ENCODE assay signal across 12 cellular contexts in the genomic region with DNA sequence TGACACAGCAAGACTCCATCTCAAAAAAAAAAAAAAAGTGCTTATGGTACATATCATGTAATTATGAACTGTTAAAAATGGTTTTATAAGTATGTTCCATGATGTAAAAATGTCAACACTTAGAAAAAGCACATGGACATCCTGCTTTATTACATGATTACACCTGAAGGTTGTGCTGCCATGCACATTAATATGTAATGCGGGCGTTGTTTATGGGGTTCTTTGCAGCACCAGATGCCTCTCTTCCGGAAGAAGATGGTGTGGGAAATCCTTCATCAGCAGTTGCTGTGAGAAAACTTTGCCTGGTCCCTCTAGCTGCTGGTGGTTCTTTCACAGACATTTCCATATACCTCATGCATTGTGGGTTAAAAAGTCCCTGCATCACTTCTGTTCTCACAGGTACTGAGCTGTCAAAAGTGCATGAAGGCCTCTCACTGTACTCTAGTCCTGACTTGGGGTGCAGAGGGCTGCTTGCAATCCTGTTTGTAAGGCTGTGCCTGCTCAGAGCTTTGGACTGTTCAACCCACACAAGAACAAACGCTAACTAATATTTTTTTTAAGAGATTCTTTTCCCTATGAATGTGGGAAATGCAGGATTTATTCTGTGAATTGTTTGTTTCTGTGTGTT. TPM values are rescaled to one million over a fixed set of nuclear protein-coding genes. Genes with fewer than 3 reads are reported as not detected.
A peak's percentile ranks its signal among the peaks of the same experiment; 100 is the strongest.
DNase-seq lines count a peak whose midpoint lies in the region; ATAC-seq, FAIRE-seq and TF ChIP-seq lines count a peak whose summit lies in the region.
"Had no signal": no experiment of that assay in that cellular context is flagged by ENCODE, and none has a peak within 500 bp of the region (broad histone marks: within the 10 kb centered on the region; RNA-seq: fewer than 3 reads in every experiment).

No MANE protein-coding gene starts in this region.

- in situ Hi-C loops in KBM-7 (cut with MboI; ENCODE audit: low pct_unique_long_range_greater_than_20kb, low sequenced_read_pairs) = no loop called here

- H3K4me3 ChIP-seq in PC-3 (ENCODE audit: low read length) (no peak overlapping the region), endothelial cell of umbilical vein (replicated peaks in 1 of 3; ENCODE audit: insufficient read depth in 1 of 3, low read depth in 1 of 3, low read length in 3 of 3) (no peak overlapping the region), neural progenitor cell (no peak overlapping the region)
- H3K4me3 ChIP-seq: adrenal gland had no signal

- CTCF ChIA-PET in Calu3 (lab: Charles Lee) (no interaction called here), PC-3 (lab: Charles Lee) (interaction anchor here (0.6 to 1.1 kb wide), 2 partner anchors 31 to 269 kb away, joined by 3 to 4 read pairs; no protein-coding TSS in a partner anchor), endothelial cell of umbilical vein (lab: Charles Lee) (interaction anchor here (0.6 to 1.5 kb wide), 4 partner anchors 9 to 139 kb away, joined by 3 to 4 read pairs (median 3); no protein-coding TSS in a partner anchor)

- H3K9ac ChIP-seq in PC-3 (ENCODE audit: low read length) = no peak overlapping the region
- H3K9ac ChIP-seq in endothelial cell of umbilical vein (replicated peaks; ENCODE audit: extremely low read depth, insufficient read depth, low read length) = no peak overlapping the region
- H3K9ac ChIP-seq in neural progenitor cell = no peak overlapping the region

- H3K27me3 Mint-ChIP-seq in Calu3 (ENCODE audit: unreplicated experiment) (no peaks in the 10 kb centered on the region), neural progenitor cell (ENCODE audit: insufficient read depth, low read depth) (no peaks in the 10 kb centered on the region)

- H3K9me3 ChIP-seq in PC-3 (ENCODE audit: low read length) = no peaks in the 10 kb centered on the region
- H3K9me3 ChIP-seq in endothelial cell of umbilical vein (replicated peaks; ENCODE audit: control insufficient read depth, insufficient read depth, low read length) = no peaks in the 10 kb centered on the region
- no peaks in the 10 kb centered on the region for H3K9me3 ChIP-seq in neural progenitor cell (ENCODE audit: low read depth)
- H3K9me3 ChIP-seq: adrenal gland had no signal

- peak overlapping the region; percentile 16 for H3K27ac Mint-ChIP-seq in Calu3 (ENCODE audit: unreplicated experiment)
- H3K27ac Mint-ChIP-seq in neural progenitor cell = no peak overlapping the region

- H3K9me1 ChIP-seq in endothelial cell of umbilical vein (replicated peaks; ENCODE audit: control insufficient read depth, extremely low read depth, insufficient read depth, low read length) = no peaks in the 10 kb centered on the region

- no peaks in the 10 kb centered on the region for H3K9me2 ChIP-seq in PC-3 (replicated peaks; ENCODE audit: low read length)

- no peak for FAIRE-seq in endothelial cell of umbilical vein (lab: Jason Lieb, UNC)
- FAIRE-seq: D721Med had no signal

- no peak for TF ChIP-seq CTCF in Calu3 (IDR thresholded peaks at IDR 0.05; ENCODE audit: unreplicated experiment)
- no peak for TF ChIP-seq CTCF in PC-3 (conservative IDR thresholded peaks at IDR 0.05; ENCODE audit: low read depth, low read length)
- no peak for TF ChIP-seq CTCF in endothelial cell of umbilical vein (IDR thresholded peaks at IDR 0.05; ENCODE audit: extremely low read depth in 1 of 2, insufficient read depth in 1 of 2, low read depth in 1 of 2, low read length in 2 of 2)
- TF ChIP-seq CTCF in neural progenitor cell (IDR thresholded peaks at IDR 0.05) = no peak

- no peaks in the 10 kb centered on the region for H3F3A ChIP-seq in PC-3 (ENCODE audit: low read length, unreplicated experiment)
- H3F3A ChIP-seq in neural progenitor cell (ENCODE audit: low read depth) = peaks cover 3% of the 10 kb centered on the region

- H3K36me3 Mint-ChIP-seq in Calu3 (ENCODE audit: insufficient read depth, unreplicated experiment) (peaks cover 79% of the 10 kb centered on the region), neural progenitor cell (peaks cover 13% of the 10 kb centered on the region)

- no peak overlapping the region for H2AFZ ChIP-seq in PC-3 (ENCODE audit: low read length)
- no peak overlapping the region for H2AFZ ChIP-seq in endothelial cell of umbilical vein (ENCODE audit: low read depth, low read length)
- no peak overlapping the region for H2AFZ ChIP-seq in neural progenitor cell (replicated peaks)

- H3K9me3 Mint-ChIP-seq in Calu3 (ENCODE audit: low read depth, unreplicated experiment) (no peaks in the 10 kb centered on the region), neural progenitor cell (no peaks in the 10 kb centered on the region)

- DNase-seq in Calu3 = no peak
- DNase-seq in PC-3 = no peak
- no peak for DNase-seq in endothelial cell of umbilical vein (ENCODE audit: low read depth, low spot score)
- no peak for DNase-seq in sciatic nerve (ENCODE audit: low spot score)
- DNase-seq in neural progenitor cell (ENCODE audit: low spot score) = no peak
- DNase-seq in D341Med (ENCODE audit: low spot score) = no peak
- DNase-seq in OCI-M2 (lab: John Stamatoyannopoulos, UW; ENCODE audit: unreplicated experiment) = no peak
- DNase-seq in KBM-7 = no peak
- DNase-seq: endodermal cell, T-helper 9 cell had no signal

- H3K4me2 ChIP-seq in PC-3 (ENCODE audit: low read length) = 0 out of 2 replicates have a peak overlapping the region, but pooled peaks have one; percentile 4
- H3K4me2 ChIP-seq in endothelial cell of umbilical vein (ENCODE audit: insufficient read depth, low read length) = peak overlapping the region; percentile 11
- H3K4me2 ChIP-seq in neural progenitor cell = no peak overlapping the region

- peaks cover 2% of the 10 kb centered on the region; the same call in 1 of the 2 replicates for H3K36me3 ChIP-seq in PC-3 (ENCODE audit: low read depth, low read length)
- H3K36me3 ChIP-seq in endothelial cell of umbilical vein (ENCODE audit: control insufficient read depth in 2 of 2, extremely low read depth in 1 of 2, insufficient read depth in 2 of 2, low read length in 2 of 2) = peaks cover 4 to 6% of the 10 kb centered on the region in 2 experiments
- H3K36me3 ChIP-seq in neural progenitor cell = peaks cover 3% of the 10 kb centered on the region

- intact Hi-C loops in Calu3 (cut with micrococcal nuclease; ENCODE audit: unreplicated experiment) (no loop called here), PC-3 (cut with micrococcal nuclease) (loop anchor here (5.0 kb wide), 1 partner anchor 42 kb away; the partner anchor contains the start of gene SENP2), endothelial cell of umbilical vein (cut with micrococcal nuclease) (no loop called here), sciatic nerve (cut with DNase I) (no loop called here)

- H3K79me2 ChIP-seq in PC-3 (ENCODE audit: low read length) = no peaks in the 10 kb centered on the region
- H3K79me2 ChIP-seq in endothelial cell of umbilical vein (ENCODE audit: control insufficient read depth, insufficient read depth, low read length) = no peaks in the 10 kb centered on the region
- H3K79me2 ChIP-seq in neural progenitor cell (ENCODE audit: low read depth) = no peaks in the 10 kb centered on the region

- H4K20me1 ChIP-seq in PC-3 (ENCODE audit: low read length) (no peaks in the 10 kb centered on the region), endothelial cell of umbilical vein (replicated peaks; ENCODE audit: control insufficient read depth, extremely low read depth, insufficient read depth, low read length) (no peaks in the 10 kb centered on the region), neural progenitor cell (ENCODE audit: low read depth) (no peaks in the 10 kb centered on the region)

- POLR2A ChIA-PET in PC-3 (lab: Charles Lee; ENCODE audit: unreplicated experiment) = interaction anchor here (0.7 kb wide), 3 partner anchors 28 to 1442 kb away, joined by 3 to 4 read pairs (median 3); no protein-coding TSS in a partner anchor
- POLR2A ChIA-PET in endothelial cell of umbilical vein (lab: Charles Lee) = interaction anchor here (1.5 kb wide), 1 partner anchor 44 kb away, joined by 4 read pairs; the partner anchor contains the start of gene SENP2

- H3K4me1 ChIP-seq in PC-3 (ENCODE audit: insufficient read depth, low read length) (peaks cover 13% of the 10 kb centered on the region), endothelial cell of umbilical vein (ENCODE audit: control insufficient read depth, extremely low read depth, insufficient read depth, low read length) (peaks cover 12% of the 10 kb centered on the region), neural progenitor cell (no peaks in the 10 kb centered on the region)

- dilution Hi-C loops in endothelial cell of umbilical vein (cut with MboI; ENCODE audit: extremely low pct_ligation_motif_present, low sequenced_read_pairs) = no loop called here

- TF ChIP-seq POLR2A in endothelial cell of umbilical vein (IDR thresholded peaks at IDR 0.05; ENCODE audit: low read depth, low read length) = peak; percentile 52

- H3K4me3 Mint-ChIP-seq in Calu3 (ENCODE audit: low read depth, unreplicated experiment) (no peak overlapping the region), neural progenitor cell (no peak overlapping the region)
- H3K4me3 Mint-ChIP-seq: endodermal cell had no signal

- H3K4me1 Mint-ChIP-seq in Calu3 (ENCODE audit: low read depth, unreplicated experiment) (no peaks in the 10 kb centered on the region), neural progenitor cell (no peaks in the 10 kb centered on the region)

- ATAC-seq in PC-3 (peak; percentile 68), sciatic nerve (peak; percentile 41)

- H3K27me3 ChIP-seq in PC-3 (ENCODE audit: low read length) = no peaks in the 10 kb centered on the region
- no peaks in the 10 kb centered on the region for H3K27me3 ChIP-seq in endothelial cell of umbilical vein (ENCODE audit: control insufficient read depth in 2 of 2, insufficient read depth in 2 of 2, low read length in 2 of 2)
- no peaks in the 10 kb centered on the region for H3K27me3 ChIP-seq in neural progenitor cell
- H3K27me3 ChIP-seq: adrenal gland had no signal

- H3K27ac ChIP-seq in PC-3 (ENCODE audit: low read length) (peak overlapping the region; percentile 43), endothelial cell of umbilical vein (ENCODE audit: insufficient read depth, low read depth, low read length) (no peak overlapping the region), neural progenitor cell (no peak overlapping the region)

- BruUV-seq in Calu3 (replicated peaks; lab: Mats Ljungman, UMichigan) (no TSS peak), PC-3 (replicated peaks; lab: Mats Ljungman, UMichigan) (no TSS peak), endothelial cell of umbilical vein (replicated peaks; lab: Mats Ljungman, UMichigan) (no TSS peak)

RNA-seq across cellular contexts. Expression of gene SENP2, which starts 43.6 kb away (rescaled TPM):
- total RNA-seq in Calu3 (2022) = 75.1 and 87.1 TPM in 2 replicates
- 44.3 and 46.4 TPM in 2 replicates for total RNA-seq in PC-3 (2014; rRNA removed)
- 38.9 and 40.4 TPM in 2 replicates for total RNA-seq in endothelial cell of umbilical vein
- 3.8 and 4.2 TPM in 2 replicates for polyA plus RNA-seq in endothelial cell of umbilical vein
- 9.1 and 10.3 TPM in 2 replicates for polyA plus RNA-seq in endothelial cell of umbilical vein (2011; cell fraction: cytosol; rRNA removed)
- polyA plus RNA-seq in endothelial cell of umbilical vein (2011; cell fraction: nucleus; rRNA removed) = 9.4 and 16.8 TPM in 2 replicates
- 17.1 and 27.1 TPM in 2 replicates for polyA plus RNA-seq in endothelial cell of umbilical vein (2012)
- 8.2 and 10.0 TPM in 2 replicates for polyA minus RNA-seq in endothelial cell of umbilical vein
- polyA minus RNA-seq in endothelial cell of umbilical vein (2011; cell fraction: cytosol; rRNA and poly(A)+ RNA removed) = 19.0 TPM
- polyA minus RNA-seq in endothelial cell of umbilical vein (2011; cell fraction: nucleus; rRNA and poly(A)+ RNA removed) = 8.4 and 9.9 TPM in 2 replicates
- 56.4 TPM for total RNA-seq in sciatic nerve
- total RNA-seq in neural progenitor cell (ENCODE audit: low replicate concordance) = 46.5 and 48.4 TPM in 2 replicates
